Comparison of ENCODE assay signal across 19 cellular contexts in the genomic region with DNA sequence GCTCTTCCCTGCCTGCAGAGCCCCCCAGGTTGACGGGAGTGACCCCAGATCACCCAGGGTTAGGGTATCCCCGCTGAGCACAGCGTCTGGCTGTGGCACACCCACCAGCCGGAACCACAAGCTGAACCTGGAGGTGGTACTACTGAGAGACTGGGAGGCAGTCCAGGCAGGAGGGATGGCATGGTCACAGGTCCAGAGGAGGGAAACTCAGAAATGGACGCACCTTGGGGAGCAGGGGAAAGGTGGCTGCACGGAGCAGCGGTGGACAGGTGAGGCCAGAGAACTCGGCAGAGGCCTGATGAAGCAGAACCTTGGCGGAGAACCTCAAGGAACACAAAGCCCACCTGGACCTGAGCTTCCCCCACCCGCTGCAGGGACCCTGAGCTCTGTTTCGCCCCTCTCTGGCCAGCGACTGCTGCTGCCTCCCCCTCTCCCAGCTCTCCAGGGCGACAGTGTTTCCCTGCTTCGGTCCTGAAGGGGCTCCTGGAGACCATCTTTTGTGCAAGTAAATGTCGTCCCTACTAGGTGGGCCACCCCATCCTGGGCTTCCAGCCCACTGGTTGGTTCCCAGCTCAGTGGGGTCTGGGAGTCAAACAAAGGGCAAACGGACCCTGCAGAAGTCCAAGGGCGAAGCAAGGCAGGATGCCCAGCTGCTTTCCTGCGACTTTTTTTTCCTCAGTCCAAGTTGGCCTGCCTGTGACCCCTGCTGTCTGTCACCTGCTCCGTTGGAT. TPM values are rescaled to one million over a fixed set of nuclear protein-coding genes. Genes with fewer than 3 reads are reported as not detected.
A peak's percentile ranks its signal among the peaks of the same experiment; 100 is the strongest.
DNase-seq lines count a peak whose midpoint lies in the region; ATAC-seq and TF ChIP-seq lines count a peak whose summit lies in the region.
"Had no signal": no experiment of that assay in that cellular context is flagged by ENCODE, and none has a peak within 500 bp of the region (broad histone marks: within the 10 kb centered on the region; RNA-seq: fewer than 3 reads in every experiment).

No MANE protein-coding gene starts in this region.

- H2AFZ ChIP-seq in GM23338, result peak overlapping the region; percentile 93

- H4K20me1 ChIP-seq in GM23338 (replicated peaks; ENCODE audit: insufficient read depth), result no peaks in the 10 kb centered on the region

- H2AK5ac ChIP-seq in mesendoderm (ENCODE audit: low read length), result no peak overlapping the region

- H2BK15ac ChIP-seq in mesendoderm (replicated peaks; ENCODE audit: low read depth), result no peak overlapping the region

- ATAC-seq in GM23338 (no peak), GM21825 (IDR thresholded peaks at IDR 0.05; ENCODE audit: unreplicated experiment) (no peak)

- no peak for TF ChIP-seq POLR2A in transverse colon (IDR thresholded peaks at IDR 0.05)

- H3K9me3 ChIP-seq in A673 (ENCODE audit: low read depth, low read length, poor library complexity, severe bottlenecking) (no peaks in the 10 kb centered on the region), transverse colon (no peaks in the 10 kb centered on the region)

- no peaks in the 10 kb centered on the region for H3K27me3 ChIP-seq in A673 (replicated peaks; ENCODE audit: insufficient read depth, low read depth, low read length, poor library complexity)
- peaks cover 27% of the 10 kb centered on the region for H3K27me3 ChIP-seq in GM23338 (ENCODE audit: insufficient read depth)
- H3K27me3 ChIP-seq in mesendoderm (ENCODE audit: insufficient read depth, low read length, poor library complexity), result no peaks in the 10 kb centered on the region
- H3K27me3 ChIP-seq in transverse colon, result peaks cover 47% of the 10 kb centered on the region

- H2BK5ac ChIP-seq in mesendoderm (ENCODE audit: low read length), result no peak overlapping the region

- H3K9me3 Mint-ChIP-seq in GM23338, result no peaks in the 10 kb centered on the region; the same call in 2 of the 3 replicates

- DNase-seq in A673 (ENCODE audit: low spot score) (no peak), GM23338 (ENCODE audit: low spot score) (no peak), cerebellum (ENCODE audit: low spot score) (peak; percentile 20), mesendoderm (no peak), transverse colon (no peak), hippocampal formation (lab: John Stamatoyannopoulos, UW) (no peak)
- DNase-seq in activated CD8-positive, alpha-beta memory T cell treated with anti-CD3 and anti-CD28 coated beads, Interleukin-2, amount 50 U/mL, for 48 hours, result no peak
- DNase-seq: anterior cingulate cortex; Calu3; cortex of kidney; left cardiac atrium; NCI-H526 treated with DMSO at 0.1 percent for 48 hours; stimulated activated naive CD4-positive, alpha-beta T cell treated with Interleukin-2 at 50 U/mL for 16 hours; WERI-Rb-1 had no signal

- no peak overlapping the region for H4K5ac ChIP-seq in mesendoderm (ENCODE audit: low read length)

- no peaks in the 10 kb centered on the region for H3K9me2 ChIP-seq in GM23338 (ENCODE audit: insufficient read depth)

- H3K4ac ChIP-seq in mesendoderm (ENCODE audit: low read depth, low read length), result no peak overlapping the region

- H3K4me3 ChIP-seq in A673 (ENCODE audit: low read depth, low read length, poor library complexity, severe bottlenecking), result peak overlapping the region; percentile 38
- peak overlapping the region; percentile 67 for H3K4me3 ChIP-seq in GM23338
- no peak overlapping the region for H3K4me3 ChIP-seq in mesendoderm (ENCODE audit: low read length)
- no peak overlapping the region for H3K4me3 ChIP-seq in transverse colon

- H3K23ac ChIP-seq in mesendoderm (ENCODE audit: low read length), result peak overlapping the region; percentile 25

- no CpG with 5 or more reads among the region's 19 CpGs for WGBS in mesendoderm (ENCODE audit: extremely low coverage, insufficient coverage, low lambda C conversion rate)
- WGBS in transverse colon (ENCODE audit: low coverage in 1 of 2), 2 donors, result 46% methylated on average over 17 of the region's 19 CpGs; no CpG with 5 or more reads in 1 of the 2 donors

- H3K36me3 Mint-ChIP-seq in GM23338 (ENCODE audit: low read depth), result no peaks in the 10 kb centered on the region

- H3K4me1 ChIP-seq in A673 (ENCODE audit: insufficient read depth, low read length, poor library complexity, severe bottlenecking) (peaks cover 8% of the 10 kb centered on the region), GM23338 (ENCODE audit: insufficient read depth) (0 out of 2 replicates have a peak, but pooled peaks cover 8% of the 10 kb centered on the region), mesendoderm (ENCODE audit: control insufficient read depth, low read depth, low read length) (peaks cover 4% of the 10 kb centered on the region), transverse colon (peaks cover 0 to 14% (median 9%) of the 10 kb centered on the region in 4 donors)

- POLR2A ChIA-PET in A673 (lab: Charles Lee; ENCODE audit: low non-redundant PET), result no interaction called here

- H3K4me3 Mint-ChIP-seq in GM23338, result peak overlapping the region; percentile 74

- H3K56ac ChIP-seq in mesendoderm (ENCODE audit: low read length), result peak overlapping the region; percentile 72

- TF ChIP-seq CTCF in A673 (conservative IDR thresholded peaks at IDR 0.05; ENCODE audit: low read depth, low read length) (no peak), GM23338 (conservative IDR thresholded peaks at IDR 0.05; ENCODE audit: low read depth in 2 of 2) (no peak), transverse colon (IDR thresholded peaks at IDR 0.05) (no peak)

- no peak overlapping the region for H4K8ac ChIP-seq in mesendoderm (ENCODE audit: low read depth, low read length)

- CTCF ChIA-PET in A673 (lab: Charles Lee), result no interaction called here

- H3K27me3 Mint-ChIP-seq in GM23338 (ENCODE audit: insufficient read depth, low read depth, poor library complexity), result peaks cover 32% of the 10 kb centered on the region

- H3K4me2 ChIP-seq in GM23338 (peak overlapping the region; percentile 92), mesendoderm (ENCODE audit: low read length) (peak overlapping the region; percentile 63)

- H3K36me3 ChIP-seq in A673 (ENCODE audit: insufficient read depth, low read length, poor library complexity, severe bottlenecking), result no peaks in the 10 kb centered on the region
- no peaks in the 10 kb centered on the region for H3K36me3 ChIP-seq in GM23338 (ENCODE audit: insufficient read depth)
- H3K36me3 ChIP-seq in mesendoderm (ENCODE audit: control insufficient read depth, insufficient read depth, low read length), result no peaks in the 10 kb centered on the region
- H3K36me3 ChIP-seq in transverse colon, result no peaks in the 10 kb centered on the region
- H3K36me3 ChIP-seq: WERI-Rb-1 had no signal

- H3K18ac ChIP-seq in mesendoderm (ENCODE audit: low read length), result no peak overlapping the region

- H3K27ac ChIP-seq in A673 (ENCODE audit: low read depth, low read length, poor library complexity, severe bottlenecking) (no peak overlapping the region), GM23338 (ENCODE audit: low read depth) (no peak overlapping the region), mesendoderm (ENCODE audit: low read depth, low read length) (no peak overlapping the region), transverse colon (no peak overlapping the region)
- H3K27ac ChIP-seq: WERI-Rb-1 had no signal

- no TSS peak for BruUV-seq in A673 (replicated peaks; lab: Mats Ljungman, UMichigan)

- peaks cover 16% of the 10 kb centered on the region for H3K4me1 Mint-ChIP-seq in GM23338

- TF ChIP-seq EP300 in transverse colon (IDR thresholded peaks at IDR 0.05; ENCODE audit: low read depth), result no peak

- H3K27ac Mint-ChIP-seq in GM23338, result no peak overlapping the region

- H2BK120ac ChIP-seq in mesendoderm (ENCODE audit: low read depth, low read length), result no peak overlapping the region

- peak overlapping the region; percentile 31 for H3K9ac ChIP-seq in mesendoderm (ENCODE audit: low read length)

- in situ Hi-C loops in transverse colon (cut with MboI; ENCODE audit: low pct_ligation_motif_present in 1 of 4, low pct_unique_long_range_greater_than_20kb in 1 of 4, low sequenced_read_pairs in 3 of 4), result no loop called here

- H3F3A ChIP-seq in GM23338 (replicated peaks; ENCODE audit: low read depth), result 0 out of 2 replicates have a peak, but pooled peaks cover 9% of the 10 kb centered on the region

- no peaks in the 10 kb centered on the region for H3K79me2 ChIP-seq in GM23338 (replicated peaks; ENCODE audit: insufficient read depth)
- no peaks in the 10 kb centered on the region for H3K79me2 ChIP-seq in mesendoderm (ENCODE audit: control insufficient read depth, insufficient read depth, low read length)

- H3K79me1 ChIP-seq in mesendoderm (ENCODE audit: low read length), result no peaks in the 10 kb centered on the region

- intact Hi-C loops in A673 (cut with micrococcal nuclease; ENCODE audit: unreplicated experiment) (no loop called here), transverse colon (cut with DNase I; ENCODE audit: low total_unique reads) (no loop called here)

TF ChIP-seq in GM23338, 12 proteins besides CTCF, POLR2A, EP300 and RAD21:
- TF ChIP-seq POLR2AphosphoS5 (IDR thresholded peaks at IDR 0.05; ENCODE audit: low read depth) (no peak), EZH2phosphoT487 (IDR thresholded peaks at IDR 0.05; ENCODE audit: unreplicated experiment) (no peak), EZH2 (IDR thresholded peaks at IDR 0.05; ENCODE audit: low read depth, unreplicated experiment) (no peak)
TF ChIP-seq in GM23338: peak in this region for 0.

RNA-seq across cellular contexts. Expression of a gene that starts 0.8 kb away (rescaled TPM):
- not detected in 2 replicates for total RNA-seq in A673 (2021)
- 0.45 TPM in 1 of 2 replicates, not detected in the other for total RNA-seq in GM23338 (2014; rRNA removed; shearing (Covaris generic))
- 0.78 and 0.89 TPM in 2 replicates for polyA plus RNA-seq in GM23338 (2016; fragmentation: Nextera tagmentation; extraction: Ambion mirVana)
- 1.5 TPM for total RNA-seq in cerebellum
- polyA plus RNA-seq in mesendoderm (2013, experiment 1 of 2), result 0.10 TPM
- 0.32 TPM for polyA plus RNA-seq in mesendoderm (2013, experiment 2 of 2)
- total RNA-seq in transverse colon, result not detected
- total RNA-seq: activated CD8-positive, alpha-beta memory T cell treated with anti-CD3 and anti-CD28 coated beads for 36 hours; Calu3; glomerular endothelial cell; left cardiac atrium; M059J; RPMI7951 had no signal

RNA-seq across cellular contexts. Expression of a gene that starts 35.9 kb away (rescaled TPM):
- total RNA-seq in A673 (2021) (355 and 380 TPM in 2 replicates), cerebellum (110 TPM), transverse colon (100 to 1,000 TPM in 1 of 4 donors, 10 to 100 TPM in 3; 11.6 to 136 (median 51.6) TPM)
- 255 and 364 TPM in 2 replicates for total RNA-seq in GM23338 (2014; rRNA removed; shearing (Covaris generic))
- 238 and 268 TPM in 2 replicates for polyA plus RNA-seq in GM23338 (2016; fragmentation: Nextera tagmentation; extraction: Ambion mirVana)
- 270 TPM for polyA plus RNA-seq in mesendoderm (2013, experiment 1 of 2)
- polyA plus RNA-seq in mesendoderm (2013, experiment 2 of 2), result 271 TPM

RNA-seq across cellular contexts. Expression of a gene that starts 56.1 kb away (rescaled TPM):
- total RNA-seq in A673 (2021), result not detected in 2 replicates
- total RNA-seq in GM23338 (2014; rRNA removed; shearing (Covaris generic)), result 0.21 and 5.7 TPM in 2 replicates
- polyA plus RNA-seq in GM23338 (2016; fragmentation: Nextera tagmentation; extraction: Ambion mirVana), result not detected in 2 replicates
- not detected for total RNA-seq in cerebellum
- polyA plus RNA-seq in mesendoderm (2013, experiment 1 of 2), result 0.07 TPM
- polyA plus RNA-seq in mesendoderm (2013, experiment 2 of 2), result 0.07 TPM
- total RNA-seq in transverse colon, result not detected
- total RNA-seq: activated CD8-positive, alpha-beta memory T cell treated with anti-CD3 and anti-CD28 coated beads for 36 hours; Calu3; glomerular endothelial cell; left cardiac atrium; RPMI7951 had no signal

Comparison
In these comparisons a context has a peak if more than half of its experiments do, and no peak if none do; other contexts are left out.
1. H3K4me3 ChIP-seq: peak in A673 (single experiment) and GM23338 (single experiment); none in mesendoderm (single experiment) and transverse colon (0 of 4).